Comparison of ENCODE assay signal across 1 cellular context in genomic region chr3:6228958-6229683, GRCh38.
TF ChIP-seq lines count a peak whose summit lies in the region.

No MANE protein-coding gene starts in this region.

TF ChIP-seq in GM12878, 131 proteins besides CTCF, POLR2A, EP300 and RAD21 (continued from another document and continues in another):
- TF ChIP-seq E2F8 (IDR thresholded peaks at IDR 0.05; ENCODE audit: low read depth, partially characterized antibody) (no peak), YY1 (IDR thresholded peaks at IDR 0.05; ENCODE audit: low read depth, low read length) (no peak), SMAD5 (IDR thresholded peaks at IDR 0.05; ENCODE audit: low read depth) (no peak), SMARCA5 (IDR thresholded peaks at IDR 0.05) (no peak), ZZZ3 (IDR thresholded peaks at IDR 0.05; ENCODE audit: control insufficient read depth, insufficient read length, low read depth) (no peak), CBX5 (IDR thresholded peaks at IDR 0.05; ENCODE audit: low read depth) (no peak), NR2F1 (conservative IDR thresholded peaks at IDR 0.05) (no peak), JUNB (IDR thresholded peaks at IDR 0.05) (peak; percentile 74), ZNF207 (IDR thresholded peaks at IDR 0.05; ENCODE audit: borderline replicate concordance) (no peak), SUPT20H (IDR thresholded peaks at IDR 0.05; ENCODE audit: borderline replicate concordance, control insufficient read depth, low read depth, low read length) (no peak), ATF2 (IDR thresholded peaks at IDR 0.05; ENCODE audit: low read length) (peak; percentile 81), ATF3 (IDR thresholded peaks at IDR 0.05; ENCODE audit: borderline replicate concordance, extremely low read depth, low read depth, low read length) (no peak), PML (IDR thresholded peaks at IDR 0.05; ENCODE audit: low read length) (no peak), CBX3 (IDR thresholded peaks at IDR 0.05; ENCODE audit: borderline replicate concordance, low read depth) (no peak), IKZF2 (IDR thresholded peaks at IDR 0.05) (no peak), MYB (IDR thresholded peaks at IDR 0.05; ENCODE audit: borderline replicate concordance, low read depth, low read length) (no peak), TBL1XR1 (IDR thresholded peaks at IDR 0.05; ENCODE audit: low read depth, low read length) (no peak), CUX1 (IDR thresholded peaks at IDR 0.05; ENCODE audit: insufficient replicate concordance, low read depth, low read length) (no peak), WRNIP1 (IDR thresholded peaks at IDR 0.05; ENCODE audit: borderline replicate concordance, low read depth, low read length) (no peak), SUZ12 (IDR thresholded peaks at IDR 0.05; ENCODE audit: unreplicated experiment) (no peak), ETV6 (conservative IDR thresholded peaks at IDR 0.05 in 1 of 2, IDR thresholded peaks at IDR 0.05 in 1 of 2; ENCODE audit: borderline replicate concordance in 1 of 2, low read depth in 1 of 2) (no peak), IRF5 (IDR thresholded peaks at IDR 0.05; ENCODE audit: borderline replicate concordance) (no peak), PRDM15 (CRISPR knock-in tag; IDR thresholded peaks at IDR 0.05) (no peak), IKZF1 (conservative IDR thresholded peaks at IDR 0.05) (peak; percentile 8; the same call in 1 of the 2 replicates), CREM (IDR thresholded peaks at IDR 0.05; ENCODE audit: low read depth) (0 out of 2 replicates have a peak, but pooled peaks have one; percentile 20), MEF2A (IDR thresholded peaks at IDR 0.05; ENCODE audit: insufficient read depth, low read depth, low read length) (no peak), HDAC6 (IDR thresholded peaks at IDR 0.05; ENCODE audit: unreplicated experiment) (no peak), NR2C1 (IDR thresholded peaks at IDR 0.05) (no peak), IRF4 (IDR thresholded peaks at IDR 0.05; ENCODE audit: low read depth, low read length) (peak; percentile 26; the same call in 1 of the 2 replicates), E2F4 (IDR thresholded peaks at IDR 0.05; ENCODE audit: low read depth, low read length) (no peak), MAX (IDR thresholded peaks at IDR 0.05; ENCODE audit: low read depth, low read length) (no peak), PBX3 (IDR thresholded peaks at IDR 0.05; ENCODE audit: insufficient replicate concordance, low read depth, low read length) (no peak), HDGF (IDR thresholded peaks at IDR 0.05) (no peak), CHD4 (IDR thresholded peaks at IDR 0.05) (no peak), SMAD1 (IDR thresholded peaks at IDR 0.05; ENCODE audit: low read depth, partially characterized antibody) (no peak), RELB (IDR thresholded peaks at IDR 0.05; ENCODE audit: low read depth) (no peak), HSF1 (IDR thresholded peaks at IDR 0.05; ENCODE audit: low read depth, low read length) (no peak), BHLHE40 (IDR thresholded peaks at IDR 0.05; ENCODE audit: borderline replicate concordance in 1 of 2, low read depth in 2 of 2, low read length in 1 of 2) (peak in 1 of 2 experiments; percentile 11; a peak in 1 of 4 replicates), RUNX3 (IDR thresholded peaks at IDR 0.05; ENCODE audit: low read length) (peak; percentile 38; the same call in 1 of the 2 replicates), DPF2 (IDR thresholded peaks at IDR 0.05) (no peak; the same call in 1 of the 2 replicates)
